ENCODE assay signal across 14 cellular contexts in genomic region chr11:93729129-93729616, GRCh38. TPM values are rescaled to one million over a fixed set of nuclear protein-coding genes. Genes with fewer than 3 reads are reported as not detected.
DNase-seq lines count a peak whose midpoint lies in the region; ATAC-seq and TF ChIP-seq lines count a peak whose summit lies in the region.
"Had no signal": no experiment of that assay in that cellular context is flagged by ENCODE, and none has a peak within 500 bp of the region (broad histone marks: within the 10 kb centered on the region; RNA-seq: fewer than 3 reads in every experiment).

No MANE protein-coding gene starts in this region.

- no peaks in the 10 kb centered on the region for H3K23me2 ChIP-seq in H9 (ENCODE audit: insufficient read length, low read depth, low read length, poor library complexity, severe bottlenecking)

- H3K4me1 Mint-ChIP-seq in activated CD4-positive, alpha-beta T cell treated with anti-CD3 and anti-CD28 coated beads for 36 hours, result peaks cover 13% of the 10 kb centered on the region
- H3K4me1 Mint-ChIP-seq in H9 (no peaks in the 10 kb centered on the region), neural progenitor cell (no peaks in the 10 kb centered on the region), glutamatergic neuron (ENCODE audit: low read depth, unreplicated experiment) (no peaks in the 10 kb centered on the region)
- peaks cover 16% of the 10 kb centered on the region for H3K4me1 Mint-ChIP-seq in activated T-helper 2 cell treated with anti-CD3 and anti-CD28 coated beads, Interferon-gamma antibody, Interleukin-2, Interleukin-4, amounts not matched to agents 10 μg/mL and 5 μg/mL and 100 μg/mL, durations not matched to agents 14 hours and 24 hours and 36 hours (ENCODE audit: low read depth)

- H2AK5ac ChIP-seq in H9 (ENCODE audit: insufficient read length, low read length), result no peak overlapping the region

- H3K27ac Mint-ChIP-seq in activated CD4-positive, alpha-beta T cell treated with anti-CD3 and anti-CD28 coated beads for 36 hours, result peak overlapping the region; percentile 53
- H3K27ac Mint-ChIP-seq in H9, result peak overlapping the region in 2 of 3 experiments; percentile 35 to 89; a peak in 3 of 7 replicates
- H3K27ac Mint-ChIP-seq in activated T-helper 2 cell treated with anti-CD3 and anti-CD28 coated beads, Interferon-gamma antibody, Interleukin-2, Interleukin-4, amounts not matched to agents 10 μg/mL and 5 μg/mL and 100 μg/mL, durations not matched to agents 14 hours and 24 hours and 36 hours, result peak overlapping the region; percentile 75
- no peak overlapping the region for H3K27ac Mint-ChIP-seq in neural progenitor cell
- H3K27ac Mint-ChIP-seq in glutamatergic neuron (ENCODE audit: unreplicated experiment), result no peak overlapping the region

- no peak for ATAC-seq in activated CD4-positive, alpha-beta T cell treated with anti-CD3 and anti-CD28 coated beads for 36 hours
- ATAC-seq: Right ventricle myocardium inferior had no signal

- H3K4me1 ChIP-seq in H9 (ENCODE audit: insufficient read depth, low read length) (no peaks in the 10 kb centered on the region), neural progenitor cell (no peaks in the 10 kb centered on the region)
- H3K4me1 ChIP-seq: prostate gland had no signal

- no peak overlapping the region for H3K4me3 ChIP-seq in neural progenitor cell
- H3K4me3 ChIP-seq: heart right ventricle, lung, prostate gland had no signal

- H2BK5ac ChIP-seq in H9 (ENCODE audit: insufficient read length, low read length), result no peak overlapping the region

- no peaks in the 10 kb centered on the region for H3K79me1 ChIP-seq in H9 (ENCODE audit: insufficient read depth, low read depth, low read length, poor library complexity, severe bottlenecking)

- H3K4me3 Mint-ChIP-seq in activated CD4-positive, alpha-beta T cell treated with anti-CD3 and anti-CD28 coated beads for 36 hours, result no peak overlapping the region
- H3K4me3 Mint-ChIP-seq in H9 (no peak overlapping the region), neural progenitor cell (no peak overlapping the region), glutamatergic neuron (ENCODE audit: unreplicated experiment) (no peak overlapping the region)
- H3K4me3 Mint-ChIP-seq in activated T-helper 2 cell treated with anti-CD3 and anti-CD28 coated beads, Interferon-gamma antibody, Interleukin-2, Interleukin-4, amounts not matched to agents 10 μg/mL and 5 μg/mL and 100 μg/mL, durations not matched to agents 14 hours and 24 hours and 36 hours (ENCODE audit: low read depth), result no peak overlapping the region

- H4K20me1 ChIP-seq in H9 (ENCODE audit: control insufficient read depth, insufficient read depth, insufficient read length) (no peaks in the 10 kb centered on the region), neural progenitor cell (ENCODE audit: low read depth) (peaks cover 39% of the 10 kb centered on the region)

- no peaks in the 10 kb centered on the region for H3K27me3 Mint-ChIP-seq in activated CD4-positive, alpha-beta T cell treated with anti-CD3 and anti-CD28 coated beads for 36 hours
- H3K27me3 Mint-ChIP-seq in H9 (ENCODE audit: low read depth) (no peaks in the 10 kb centered on the region), neural progenitor cell (ENCODE audit: insufficient read depth, low read depth) (no peaks in the 10 kb centered on the region), glutamatergic neuron (ENCODE audit: unreplicated experiment) (no peaks in the 10 kb centered on the region)
- no peaks in the 10 kb centered on the region for H3K27me3 Mint-ChIP-seq in activated T-helper 2 cell treated with anti-CD3 and anti-CD28 coated beads, Interferon-gamma antibody, Interleukin-2, Interleukin-4, amounts not matched to agents 10 μg/mL and 5 μg/mL and 100 μg/mL, durations not matched to agents 14 hours and 24 hours and 36 hours (ENCODE audit: low read depth)

- H3K79me2 ChIP-seq in H9 (ENCODE audit: insufficient read depth, low read length) (no peaks in the 10 kb centered on the region), neural progenitor cell (ENCODE audit: low read depth) (peaks cover 23% of the 10 kb centered on the region)

- POLR2A ChIA-PET in activated CD4-positive, alpha-beta T cell treated with anti-CD3 and anti-CD28 coated beads for 36 hours (lab: Charles Lee), result interaction anchor here (0.7 to 0.8 kb wide), 2 partner anchors 13 to 67 kb away, joined by 3 to 6 read pairs; partner anchors contain the start of gene C11orf54

- no peak overlapping the region for H4K8ac ChIP-seq in H9 (replicated peaks; ENCODE audit: insufficient read length, low read depth, low read length)

- no peak overlapping the region for H2BK15ac ChIP-seq in H9 (ENCODE audit: low read depth, low read length)

- H3K4me2 ChIP-seq in H9 (ENCODE audit: insufficient read depth, insufficient read length, low read length), result no peak overlapping the region
- no peak overlapping the region for H3K4me2 ChIP-seq in neural progenitor cell

- CTCF ChIA-PET in activated CD4-positive, alpha-beta T cell treated with anti-CD3 and anti-CD28 coated beads for 36 hours (lab: Charles Lee), result interaction anchor here (1.1 kb wide), 1 partner anchor 61 kb away, joined by 3 read pairs; no protein-coding TSS in a partner anchor

- H3K27me3 ChIP-seq in H9 (ENCODE audit: insufficient read depth, low read length) (no peaks in the 10 kb centered on the region), neural progenitor cell (no peaks in the 10 kb centered on the region)
- H3K27me3 ChIP-seq: heart right ventricle had no signal

- no peak overlapping the region for H2BK20ac ChIP-seq in H9 (ENCODE audit: low read depth, low read length, poor library complexity, severe bottlenecking)

- H3K27ac ChIP-seq in H9 (ENCODE audit: insufficient read length, low read depth, low read length), result no peak overlapping the region
- H3K27ac ChIP-seq in neural progenitor cell, result peak overlapping the region; percentile 67
- H3K27ac ChIP-seq: prostate gland, VCaP had no signal

- H3K18ac ChIP-seq in H9 (ENCODE audit: insufficient read length, low read depth, low read length), result no peak overlapping the region

- intact Hi-C loops in activated CD4-positive, alpha-beta T cell treated with anti-CD3 and anti-CD28 coated beads for 36 hours (cut with DNase I, micrococcal nuclease), result loop anchor here (1.0 kb wide), 2 partner anchors 8 to 9 kb away; no protein-coding TSS in a partner anchor
- intact Hi-C loops in activated T-helper 2 cell treated with anti-CD3 and anti-CD28 coated beads, Interferon-gamma antibody, Interleukin-2, Interleukin-4, amounts not matched to agents 10 μg/mL and 5 μg/mL and 100 μg/mL, durations not matched to agents 14 hours and 24 hours and 36 hours (cut with micrococcal nuclease), result no loop called here

- WGBS in H9 (ENCODE audit: extremely low coverage, insufficient read length, low lambda C conversion rate), result no CpG with 5 or more reads among the region's 5 CpGs

- peaks cover 64% of the 10 kb centered on the region for H3K36me3 ChIP-seq in neural progenitor cell

- H2AFZ ChIP-seq in H9 (ENCODE audit: low read length) (no peak overlapping the region), neural progenitor cell (replicated peaks) (no peak overlapping the region)

- no peak overlapping the region for H3K14ac ChIP-seq in H9 (ENCODE audit: insufficient read depth, low read length)

- H3F3A ChIP-seq in neural progenitor cell (ENCODE audit: low read depth), result peaks cover 87% of the 10 kb centered on the region

- peaks cover 64% of the 10 kb centered on the region for H3K36me3 Mint-ChIP-seq in activated CD4-positive, alpha-beta T cell treated with anti-CD3 and anti-CD28 coated beads for 36 hours (ENCODE audit: low read depth)
- H3K36me3 Mint-ChIP-seq in H9 (ENCODE audit: insufficient read depth in 1 of 3, low read depth in 3 of 3) (peaks cover 35 to 85% (median 63%) of the 10 kb centered on the region in 3 experiments), neural progenitor cell (peaks cover 30% of the 10 kb centered on the region), glutamatergic neuron (ENCODE audit: unreplicated experiment) (no peaks in the 10 kb centered on the region)
- peaks cover 83% of the 10 kb centered on the region for H3K36me3 Mint-ChIP-seq in activated T-helper 2 cell treated with anti-CD3 and anti-CD28 coated beads, Interferon-gamma antibody, Interleukin-2, Interleukin-4, amounts not matched to agents 10 μg/mL and 5 μg/mL and 100 μg/mL, durations not matched to agents 14 hours and 24 hours and 36 hours (ENCODE audit: low read depth)

- no peaks in the 10 kb centered on the region for H3K9me3 Mint-ChIP-seq in activated CD4-positive, alpha-beta T cell treated with anti-CD3 and anti-CD28 coated beads for 36 hours (ENCODE audit: low read depth)
- H3K9me3 Mint-ChIP-seq in H9 (no peaks in the 10 kb centered on the region), neural progenitor cell (no peaks in the 10 kb centered on the region), glutamatergic neuron (ENCODE audit: unreplicated experiment) (no peaks in the 10 kb centered on the region)
- H3K9me3 Mint-ChIP-seq in activated T-helper 2 cell treated with anti-CD3 and anti-CD28 coated beads, Interferon-gamma antibody, Interleukin-2, Interleukin-4, amounts not matched to agents 10 μg/mL and 5 μg/mL and 100 μg/mL, durations not matched to agents 14 hours and 24 hours and 36 hours, result no peaks in the 10 kb centered on the region

- H2BK120ac ChIP-seq in H9 (ENCODE audit: low read depth, low read length, poor library complexity, severe bottlenecking), result no peak overlapping the region

- no peaks in the 10 kb centered on the region for H3K9me3 ChIP-seq in H9 (ENCODE audit: control insufficient read depth, low read depth, low read length)
- no peaks in the 10 kb centered on the region for H3K9me3 ChIP-seq in neural progenitor cell (ENCODE audit: low read depth)
- H3K9me3 ChIP-seq: heart right ventricle, prostate gland had no signal

- no peak for TF ChIP-seq CTCF in H9 (conservative IDR thresholded peaks at IDR 0.05)
- no peak for TF ChIP-seq CTCF in neural progenitor cell (IDR thresholded peaks at IDR 0.05)
- no peak for TF ChIP-seq CTCF in glutamatergic neuron (IDR thresholded peaks at IDR 0.05; ENCODE audit: partially characterized antibody, unreplicated experiment)

- H3T11ph ChIP-seq in H9 (ENCODE audit: low read length), result no peak overlapping the region

- no peak overlapping the region for H3K23ac ChIP-seq in H9 (ENCODE audit: insufficient read length, low read depth, low read length)

- H4K91ac ChIP-seq in H9 (ENCODE audit: insufficient read length, low read depth, low read length), result no peak overlapping the region

- H3K4ac ChIP-seq in H9 (ENCODE audit: low read depth, low read length), result no peak overlapping the region

- no peak overlapping the region for H2BK12ac ChIP-seq in H9 (ENCODE audit: insufficient read length, low read depth, low read length)

- no peak for DNase-seq in activated CD4-positive, alpha-beta T cell treated with anti-CD3 and anti-CD28 coated beads for 36 hours
- DNase-seq in activated CD4-positive, alpha-beta T cell treated with anti-CD3 and anti-CD28 coated beads for 1 hour, result no peak
- no peak for DNase-seq in H9
- DNase-seq in activated T-helper 2 cell treated with anti-CD3 and anti-CD28 coated beads, Interferon-gamma antibody, Interleukin-2, Interleukin-4, amounts not matched to agents 10 μg/mL and 5 μg/mL and 100 μg/mL, durations not matched to agents 14 hours and 24 hours and 36 hours (ENCODE audit: low spot score), result no peak
- no peak for DNase-seq in neural progenitor cell (ENCODE audit: low spot score)
- no peak for DNase-seq in KG1 (lab: John Stamatoyannopoulos, UW)
- DNase-seq in glutamatergic neuron, result no peak
- DNase-seq in NCI-H2081 (lab: John Stamatoyannopoulos, UW), result no peak
- DNase-seq: heart right ventricle; stimulated activated CD4-positive, alpha-beta T cell treated with anti-CD3 and anti-CD28 coated beads, Interleukin-4, amount 100 ng/mL, for 24 hours had no signal

- H3K9ac ChIP-seq in H9 (ENCODE audit: extremely low read depth, insufficient read length, low read length), result no peak overlapping the region
- no peak overlapping the region for H3K9ac ChIP-seq in neural progenitor cell

- H4K5ac ChIP-seq in H9 (ENCODE audit: insufficient read length, low read depth, low read length), result no peak overlapping the region

- no peak overlapping the region for H3K56ac ChIP-seq in H9 (ENCODE audit: insufficient read length, low read depth, low read length)

RNA-seq across cellular contexts. Expression of gene TAF1D, which starts 12.1 kb away (rescaled TPM):
- total RNA-seq in activated CD4-positive, alpha-beta T cell treated with anti-CD3 and anti-CD28 coated beads for 36 hours, result 100 to 1,000 TPM; 326 to 355 TPM
- total RNA-seq in H9 (2021), result 258 and 272 TPM in 2 replicates
- total RNA-seq in activated T-helper 2 cell treated with anti-CD3 and anti-CD28 coated beads, Interferon-gamma antibody, Interleukin-2, Interleukin-4, amounts not matched to agents 10 μg/mL and 5 μg/mL and 100 μg/mL, durations not matched to agents 14 hours and 24 hours and 36 hours, result 344 TPM in 2 replicates
- total RNA-seq in neural progenitor cell (ENCODE audit: low replicate concordance), result 180 and 316 TPM in 2 replicates
- 71.9 TPM for total RNA-seq in glutamatergic neuron (ENCODE audit: unreplicated experiment)

RNA-seq across cellular contexts. Expression of gene C11orf54, which starts 12.3 kb away (rescaled TPM):
- total RNA-seq in activated CD4-positive, alpha-beta T cell treated with anti-CD3 and anti-CD28 coated beads for 36 hours, result 10 to 100 TPM; 13.8 to 15.7 TPM
- total RNA-seq in H9 (2021), result 16.1 and 18.0 TPM in 2 replicates
- 19.3 and 21.2 TPM in 2 replicates for total RNA-seq in activated T-helper 2 cell treated with anti-CD3 and anti-CD28 coated beads, Interferon-gamma antibody, Interleukin-2, Interleukin-4, amounts not matched to agents 10 μg/mL and 5 μg/mL and 100 μg/mL, durations not matched to agents 14 hours and 24 hours and 36 hours
- total RNA-seq in neural progenitor cell (ENCODE audit: low replicate concordance), result 29.7 and 44.3 TPM in 2 replicates
- total RNA-seq in glutamatergic neuron (ENCODE audit: unreplicated experiment), result 19.5 TPM

RNA-seq across cellular contexts. Expression of gene MED17, which starts 54.9 kb away (rescaled TPM):
- total RNA-seq in activated CD4-positive, alpha-beta T cell treated with anti-CD3 and anti-CD28 coated beads for 36 hours, result 10 to 100 TPM; 28.6 to 29.9 TPM
- total RNA-seq in H9 (2021) (38.3 and 43.3 TPM in 2 replicates), neural progenitor cell (ENCODE audit: low replicate concordance) (40.2 and 76.4 TPM in 2 replicates), glutamatergic neuron (ENCODE audit: unreplicated experiment) (73.0 TPM)
- 48.5 and 50.8 TPM in 2 replicates for total RNA-seq in activated T-helper 2 cell treated with anti-CD3 and anti-CD28 coated beads, Interferon-gamma antibody, Interleukin-2, Interleukin-4, amounts not matched to agents 10 μg/mL and 5 μg/mL and 100 μg/mL, durations not matched to agents 14 hours and 24 hours and 36 hours

Comparison
In these comparisons a context has a peak if more than half of its experiments do, and no peak if none do; other contexts are left out.
1. H3K27ac Mint-ChIP-seq: peak in activated CD4-positive, alpha-beta T cell treated with anti-CD3 and anti-CD28 coated beads for 36 hours (single experiment), H9 (2 of 3) and activated T-helper 2 cell treated with anti-CD3 and anti-CD28 coated beads, Interferon-gamma antibody, Interleukin-2, Interleukin-4, amounts not matched to agents 10 μg/mL and 5 μg/mL and 100 μg/mL, durations not matched to agents 14 hours and 24 hours and 36 hours (single experiment); none in neural progenitor cell (single experiment) and glutamatergic neuron (single experiment).